8 cellular contexts compared by ENCODE assay signal in genomic region chr17:49788443-49789277, GRCh38. TPM values are rescaled to one million over a fixed set of nuclear protein-coding genes. Genes with fewer than 3 reads are reported as not detected.
DNase-seq lines count a peak whose midpoint lies in the region; ATAC-seq and TF ChIP-seq lines count a peak whose summit lies in the region.

KAT7 (plus strand) TSS chr17:49788681; CDS start chr17:49788835, 154 bp downstream.

- peaks cover 25% of the 10 kb centered on the region for H3K4me1 Mint-ChIP-seq in Calu3 (ENCODE audit: low read depth, unreplicated experiment)

- CTCF ChIA-PET in Calu3 (lab: Charles Lee) = interaction anchor here (1.0 to 1.7 kb wide), 3 partner anchors 10 to 208 kb away, joined by 3 to 6 read pairs (median 3); partner anchors contain the start of gene FAM117A

- TF ChIP-seq CTCF in Calu3 (IDR thresholded peaks at IDR 0.05; ENCODE audit: unreplicated experiment) (no peak), OCI-LY1 (IDR thresholded peaks at IDR 0.05; ENCODE audit: low read length) (no peak)

- peak; percentile 84 for ATAC-seq in GM21447 (IDR thresholded peaks at IDR 0.05; ENCODE audit: unreplicated experiment)

- H3K4me1 ChIP-seq in HUES64 (ENCODE audit: insufficient read depth, low read length) (peaks cover 12% of the 10 kb centered on the region), OCI-LY1 (ENCODE audit: insufficient read depth, low read length, severe bottlenecking) (peaks cover 23% of the 10 kb centered on the region)

- no peaks in the 10 kb centered on the region for H3K9me3 Mint-ChIP-seq in Calu3 (ENCODE audit: low read depth, unreplicated experiment)

- H3K4me3 ChIP-seq in HUES64 (ENCODE audit: low read length) = peak within 1 kb of the TSS; percentile 86
- peak within 1 kb of the TSS; percentile 83 for H3K4me3 ChIP-seq in OCI-LY1 (ENCODE audit: low read depth, low read length, poor library complexity, severe bottlenecking)

- peaks cover 33% of the 10 kb centered on the region for H3K36me3 ChIP-seq in HUES64 (ENCODE audit: insufficient read depth, low read length)
- peaks cover 40% of the 10 kb centered on the region for H3K36me3 ChIP-seq in OCI-LY1 (ENCODE audit: insufficient read depth, low read length)

- H3K4me2 ChIP-seq in OCI-LY1 (ENCODE audit: low read length) = peak within 1 kb of the TSS; percentile 90

- H3K27me3 Mint-ChIP-seq in Calu3 (ENCODE audit: unreplicated experiment) = peaks cover 17% of the 10 kb centered on the region

- under 1% methylated on average over 63 of the region's 63 CpGs for WGBS in HUES64

- no peaks in the 10 kb centered on the region for H3F3A ChIP-seq in OCI-LY1 (ENCODE audit: insufficient read depth, low read length)

- H3K27ac ChIP-seq in HUES64 (ENCODE audit: low read depth, low read length) = peak within 1 kb of the TSS; percentile 96
- H3K27ac ChIP-seq in OCI-LY1 (ENCODE audit: low read depth, low read length, poor library complexity, severe bottlenecking) = peak within 1 kb of the TSS; percentile 74

- DNase-seq in Calu3 (peak; percentile 100), mesenteric fat pad (ENCODE audit: low spot score) (peak; percentile 99)
- peak; percentile 97 for DNase-seq in activated CD8-positive, alpha-beta memory T cell treated with anti-CD3 and anti-CD28 coated beads, Interleukin-2, amount 50 U/mL, for 4 hours
- peak; percentile 95 for DNase-seq in stimulated activated CD8-positive, alpha-beta memory T cell treated with anti-CD3 and anti-CD28 coated beads, Interleukin-15, amount 100 ng/mL, for 24 hours (ENCODE audit: low read depth)

- H3K27me3 ChIP-seq in HUES64 (ENCODE audit: insufficient read depth, low read length) = peaks cover 13% of the 10 kb centered on the region
- no peaks in the 10 kb centered on the region for H3K27me3 ChIP-seq in OCI-LY1 (ENCODE audit: insufficient read depth, low read length)

- H3K4me3 Mint-ChIP-seq in Calu3 (ENCODE audit: low read depth, unreplicated experiment) = peak within 1 kb of the TSS; percentile 91

- H3K36me3 Mint-ChIP-seq in Calu3 (ENCODE audit: insufficient read depth, unreplicated experiment) = peaks cover 65% of the 10 kb centered on the region

- intact Hi-C loops in Calu3 (cut with micrococcal nuclease; ENCODE audit: unreplicated experiment) = no loop called here

- H3K9me3 ChIP-seq in HUES64 (ENCODE audit: insufficient read depth, low read depth, low read length) (no peaks in the 10 kb centered on the region), OCI-LY1 (ENCODE audit: low read length) (no peaks in the 10 kb centered on the region)

- in situ Hi-C loops in endometrial microvascular endothelial cells (cut with HindIII; ENCODE audit: inconsistent ontology term, low pct_unique_long_range_greater_than_20kb, low sequenced_read_pairs) = no loop called here

- no peaks in the 10 kb centered on the region; the same call in 1 of the 2 replicates for H4K20me1 ChIP-seq in OCI-LY1 (ENCODE audit: insufficient read depth, low read length)

- no peaks in the 10 kb centered on the region for H3K9me2 ChIP-seq in OCI-LY1 (ENCODE audit: low read depth, low read length)

- H2AFZ ChIP-seq in OCI-LY1 (ENCODE audit: low read length) = peak within 1 kb of the TSS; percentile 76

- H3K79me2 ChIP-seq in OCI-LY1 (ENCODE audit: insufficient read depth, low read length) = peaks cover 35% of the 10 kb centered on the region

- peak within 1 kb of the TSS; percentile 97 for H3K27ac Mint-ChIP-seq in Calu3 (ENCODE audit: unreplicated experiment)

- BruUV-seq in Calu3 (replicated peaks; lab: Mats Ljungman, UMichigan) = TSS peak; percentile 77

- H3K9ac ChIP-seq in HUES64 (ENCODE audit: low read depth, low read length) = peak within 1 kb of the TSS; percentile 97
- peak within 1 kb of the TSS; percentile 93 for H3K9ac ChIP-seq in OCI-LY1 (ENCODE audit: low read length)

RNA-seq across cellular contexts. Expression of gene KAT7, which starts in this region (rescaled TPM):
- total RNA-seq in Calu3 (2022) = 90.6 and 96.7 TPM in 2 replicates
- 113 TPM for polyA plus RNA-seq in HUES64 (2013, experiment 1 of 2)
- polyA plus RNA-seq in HUES64 (2013, experiment 2 of 2) = 117 TPM
- 27.6 TPM for total RNA-seq in endometrial microvascular endothelial cells (ENCODE audit: inconsistent ontology term)
- total RNA-seq in mesenteric fat pad = 34.9 TPM

Comparison
In these comparisons a context has a peak if more than half of its experiments do, and no peak if none do; other contexts are left out.
1. Peak in every context shown above with its lines: DNase-seq, ATAC-seq, H3K4me3 ChIP-seq and H3K27ac ChIP-seq.